ENCODE assay signal across 8 cellular contexts in the genomic region with DNA sequence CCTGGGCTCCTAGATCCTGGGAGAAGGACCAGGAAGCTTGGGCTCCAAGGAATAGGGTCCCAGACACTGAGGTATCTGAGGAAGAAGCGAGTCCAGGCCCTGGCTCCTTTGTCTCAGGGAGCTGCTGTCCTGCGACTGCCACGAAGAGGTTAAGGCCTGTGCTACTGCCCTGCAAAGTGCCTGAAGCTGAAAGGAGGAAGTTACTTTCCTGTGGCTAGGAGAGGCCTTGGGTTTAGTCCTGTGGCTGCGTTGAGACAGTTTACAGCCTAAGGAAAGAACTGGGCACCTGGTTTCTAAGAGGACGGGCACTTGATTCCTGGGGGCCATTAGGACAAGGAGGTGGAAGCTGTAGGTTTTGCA. TPM values are rescaled to one million over a fixed set of nuclear protein-coding genes. Genes with fewer than 3 reads are reported as not detected.
DNase-seq lines count a peak whose midpoint lies in the region; ATAC-seq and TF ChIP-seq lines count a peak whose summit lies in the region.

No MANE protein-coding gene starts in this region.

- intact Hi-C loops in colonic mucosa (cut with DNase I), result no loop called here

- DNase-seq in NAMALWA (ENCODE audit: low spot score) (peak; percentile 73), colonic mucosa (peak; percentile 70), neural crest cell (ENCODE audit: low read depth, low spot score) (no peak), amygdala (lab: John Stamatoyannopoulos, UW) (no peak), NCI-H524 treated with DMSO at 0.1 percent for 48 hours (lab: John Stamatoyannopoulos, UW) (no peak), NCI-H1048 (lab: John Stamatoyannopoulos, UW) (no peak)

- peak overlapping the region; percentile 26 to 75 for H3K9ac ChIP-seq in colonic mucosa (ENCODE audit: low read depth in 2 of 2, low read length in 2 of 2)

- H3K27me3 Mint-ChIP-seq in neural crest cell (ENCODE audit: low read depth), result peaks cover 16% of the 10 kb centered on the region

- no peak for ATAC-seq in HG03108 (IDR thresholded peaks at IDR 0.05; ENCODE audit: unreplicated experiment)

- H3K4me1 Mint-ChIP-seq in neural crest cell, result peaks cover 32% of the 10 kb centered on the region

- peaks cover 7% of the 10 kb centered on the region for H3K4me1 ChIP-seq in colonic mucosa

- H3K36me3 ChIP-seq in colonic mucosa, result peaks cover 6% of the 10 kb centered on the region

- peak overlapping the region; percentile 81 for H3K4me3 Mint-ChIP-seq in neural crest cell

- H3K27ac ChIP-seq in C4-2B, result peak overlapping the region; percentile 45
- H3K27ac ChIP-seq in colonic mucosa, result peak overlapping the region; percentile 67

- no peak for TF ChIP-seq CTCF in C4-2B (conservative IDR thresholded peaks at IDR 0.05)
- TF ChIP-seq CTCF in colonic mucosa (IDR thresholded peaks at IDR 0.05), result no peak
- TF ChIP-seq CTCF in neural crest cell (conservative IDR thresholded peaks at IDR 0.05), result no peak

- H3K27me3 ChIP-seq in colonic mucosa, result no peaks in the 10 kb centered on the region

- peaks cover 9% of the 10 kb centered on the region for H3K36me3 Mint-ChIP-seq in neural crest cell (ENCODE audit: low read depth)

- H3K9me3 ChIP-seq in colonic mucosa, result no peaks in the 10 kb centered on the region

- H3K27ac Mint-ChIP-seq in neural crest cell (ENCODE audit: unreplicated experiment), result peak overlapping the region; percentile 83

- H3K4me3 ChIP-seq in colonic mucosa, result peak overlapping the region; percentile 26

- H3K9me3 Mint-ChIP-seq in neural crest cell, result no peaks in the 10 kb centered on the region

RNA-seq across cellular contexts. Expression of gene MYADM, which starts 2.8 kb away (rescaled TPM):
- total RNA-seq in colonic mucosa (100 to 1,000 TPM in 1 of 2 donors, 10 to 100 TPM in 1; 80.5 to 110 TPM), neural crest cell (15.0 and 19.1 TPM in 2 replicates)

RNA-seq across cellular contexts. Expression of gene PRKCG, which starts 11.5 kb away (rescaled TPM):
- total RNA-seq in colonic mucosa (under 1 TPM; 0.08 to 0.22 TPM), neural crest cell (0.55 and 0.65 TPM in 2 replicates)

RNA-seq across cellular contexts. Expression of gene CACNG7, which starts 38.6 kb away (rescaled TPM):
- total RNA-seq in colonic mucosa (under 1 TPM in 1 of 2 donors, not detected in 1; 0.16 TPM), neural crest cell (25.3 and 26.4 TPM in 2 replicates)

RNA-seq across cellular contexts. Expression of gene NLRP12, which starts 46.4 kb away (rescaled TPM):
- total RNA-seq in colonic mucosa (under 1 TPM in 1 of 2 donors, not detected in 1; 0.11 TPM), neural crest cell (not detected in 2 replicates)

Comparison
In these comparisons a context has a peak if more than half of its experiments do, and no peak if none do; other contexts are left out.
1. DNase-seq: peak in NAMALWA (single experiment) and colonic mucosa (single experiment); none in neural crest cell (single experiment), amygdala (0 of 56), NCI-H524 treated with DMSO at 0.1 percent for 48 hours (single experiment) and NCI-H1048 (single experiment).
2. RNA of gene CACNG7, which starts 38.6 kb away (total RNA-seq): 25.3 to 26.4 TPM in neural crest cell; 0.16 TPM in colonic mucosa; every median in the first group is over 10 times any median in the second.